16 cellular contexts compared by ENCODE assay signal in genomic region chr13:44816701-44817684, GRCh38.
DNase-seq lines count a peak whose midpoint lies in the region; ATAC-seq and TF ChIP-seq lines count a peak whose summit lies in the region.
"Had no signal": no experiment of that assay in that cellular context is flagged by ENCODE, and none has a peak within 500 bp of the region (broad histone marks: within the 10 kb centered on the region; RNA-seq: fewer than 3 reads in every experiment).

No MANE protein-coding gene starts in this region.

- TF ChIP-seq CTCF in AG10803 (conservative IDR thresholded peaks at IDR 0.05; ENCODE audit: low read length): no peak
- TF ChIP-seq CTCF in brain (conservative IDR thresholded peaks at IDR 0.05): no peak

- DNase-seq in AG10803 (ENCODE audit: low read depth) (peak; percentile 48), HK-2 (ENCODE audit: unreplicated experiment) (peak; percentile 16), islet precursor cell (peak; percentile 68), NCI-H748 treated with DMSO at 0.1 percent for 48 hours (lab: John Stamatoyannopoulos, UW) (no peak)
- DNase-seq: anterior cingulate cortex; NCI-H1417; Peyer's patch; sigmoid colon; stimulated activated naive CD8-positive, alpha-beta T cell treated with anti-CD3 and anti-CD28 coated beads, Interleukin-15, Interleukin-2, amounts not matched to agents 100 U/mL and 50 U/mL, for 24 hours; T-helper 17 cell had no signal

- H3K4me3 ChIP-seq in AG10803 (ENCODE audit: low read length): no peak overlapping the region
- H3K4me3 ChIP-seq: BLaER1, Peyer's patch, sigmoid colon had no signal

- no peaks in the 10 kb centered on the region for H3K27me3 Mint-ChIP-seq in brain

- peak overlapping the region in 3 of 5 experiments; percentile 67 to 86 (median 71) for H3K27ac Mint-ChIP-seq in brain
- H3K27ac Mint-ChIP-seq: nephron had no signal

- peaks cover 0 to 2% (median 0%) of the 10 kb centered on the region in 5 experiments for H3K9me3 Mint-ChIP-seq in brain
- H3K9me3 Mint-ChIP-seq: nephron had no signal

- no peak overlapping the region for H3K4me3 Mint-ChIP-seq in brain
- H3K4me3 Mint-ChIP-seq: nephron, T-helper 17 cell had no signal

- no peaks in the 10 kb centered on the region for H3K36me3 Mint-ChIP-seq in brain

- ATAC-seq in GM19467 (IDR thresholded peaks at IDR 0.05; ENCODE audit: unreplicated experiment): no peak
- ATAC-seq in HG02973 (IDR thresholded peaks at IDR 0.05; ENCODE audit: unreplicated experiment): no peak
- no peak for ATAC-seq in GM21717 (IDR thresholded peaks at IDR 0.05; ENCODE audit: unreplicated experiment)
- ATAC-seq: stimulated activated naive CD8-positive, alpha-beta T cell treated with anti-CD3 and anti-CD28 coated beads, Interleukin-15, Interleukin-2, amounts not matched to agents 100 U/mL and 50 U/mL, for 24 hours; T-helper 17 cell had no signal

- peaks cover 34% of the 10 kb centered on the region for H3K4me1 Mint-ChIP-seq in brain
- H3K4me1 Mint-ChIP-seq: nephron had no signal
